Comparison of ENCODE assay signal across 19 cellular contexts in genomic region chr5:172043822-172044221, GRCh38. TPM values are rescaled to one million over a fixed set of nuclear protein-coding genes. Genes with fewer than 3 reads are reported as not detected.
DNase-seq lines count a peak whose midpoint lies in the region; ATAC-seq and TF ChIP-seq lines count a peak whose summit lies in the region.
"Had no signal": no experiment of that assay in that cellular context is flagged by ENCODE, and none has a peak within 500 bp of the region (broad histone marks: within the 10 kb centered on the region; RNA-seq: fewer than 3 reads in every experiment).

No MANE protein-coding gene starts in this region.

- H3K4me1 ChIP-seq in left ventricle myocardium inferior (peaks cover 16% of the 10 kb centered on the region), upper lobe of right lung (peaks cover 4% of the 10 kb centered on the region)

- H3K27ac ChIP-seq in left ventricle myocardium inferior (replicated peaks) (no peak overlapping the region), upper lobe of right lung (no peak overlapping the region)
- H3K27ac ChIP-seq: RWPE1 had no signal

- H3K27me3 ChIP-seq in left ventricle myocardium inferior (ENCODE audit: low read depth) (no peaks in the 10 kb centered on the region), upper lobe of right lung (no peaks in the 10 kb centered on the region)

- ATAC-seq in left ventricle myocardium superior, result peak; percentile 40
- ATAC-seq in central memory CD8-positive, alpha-beta T cell (replicated peaks; ENCODE audit: extremely low read depth, poor library complexity, severe bottlenecking), result no peak
- ATAC-seq in upper lobe of right lung, result peak; percentile 11
- ATAC-seq: K562 had no signal

- peak overlapping the region; percentile 40 for H3K4me3 Mint-ChIP-seq in central memory CD8-positive, alpha-beta T cell
- H3K4me3 Mint-ChIP-seq in glutamatergic neuron (ENCODE audit: unreplicated experiment), result no peak overlapping the region
- H3K4me3 Mint-ChIP-seq: CD14-positive monocyte had no signal

- H3K4me1 Mint-ChIP-seq in central memory CD8-positive, alpha-beta T cell, result peaks cover 20% of the 10 kb centered on the region
- peaks cover 27% of the 10 kb centered on the region for H3K4me1 Mint-ChIP-seq in glutamatergic neuron (ENCODE audit: low read depth, unreplicated experiment)

- H3K4me3 ChIP-seq in left ventricle myocardium inferior, result no peak overlapping the region
- H3K4me3 ChIP-seq in upper lobe of right lung, result no peak overlapping the region
- H3K4me3 ChIP-seq: K562 had no signal

- H3K9me3 Mint-ChIP-seq in central memory CD8-positive, alpha-beta T cell, result no peaks in the 10 kb centered on the region
- H3K9me3 Mint-ChIP-seq in glutamatergic neuron (ENCODE audit: unreplicated experiment), result peaks cover 4% of the 10 kb centered on the region

- DNase-seq in left ventricle myocardium superior, result no peak
- no peak for DNase-seq in left ventricle myocardium inferior
- DNase-seq in central memory CD8-positive, alpha-beta T cell (ENCODE audit: low spot score in 2 of 2), result no peak
- DNase-seq in glutamatergic neuron, result no peak
- no peak for DNase-seq in upper lobe of right lung
- no peak for DNase-seq in T1000 (lab: John Stamatoyannopoulos, UW)
- no peak for DNase-seq in nucleus accumbens (lab: John Stamatoyannopoulos, UW)
- no peak for DNase-seq in NCI-H1105 (lab: John Stamatoyannopoulos, UW)
- DNase-seq: COR-L47; GOT3; MV-4-11; NCI-H1417 treated with DMSO at 0.1 percent for 48 hours; NCI-H1930; NCI-H2171; NCI-H446; NK-92 treated with Interleukin-12 subunit alpha and Interleukin-12 subunit beta, amount 100 ng/mL, for 24 hours had no signal

- H3K36me3 Mint-ChIP-seq in central memory CD8-positive, alpha-beta T cell (ENCODE audit: insufficient read depth), result peaks cover 76% of the 10 kb centered on the region
- peaks cover 9% of the 10 kb centered on the region for H3K36me3 Mint-ChIP-seq in glutamatergic neuron (ENCODE audit: unreplicated experiment)

- H3K27me3 Mint-ChIP-seq in central memory CD8-positive, alpha-beta T cell, result no peaks in the 10 kb centered on the region
- H3K27me3 Mint-ChIP-seq in glutamatergic neuron (ENCODE audit: unreplicated experiment), result peaks cover 7% of the 10 kb centered on the region

- H3K9me3 ChIP-seq in left ventricle myocardium inferior (replicated peaks), result no peaks in the 10 kb centered on the region
- no peaks in the 10 kb centered on the region for H3K9me3 ChIP-seq in upper lobe of right lung

- TF ChIP-seq CTCF in left ventricle myocardium inferior (IDR thresholded peaks at IDR 0.05; ENCODE audit: borderline replicate concordance) (no peak), glutamatergic neuron (IDR thresholded peaks at IDR 0.05; ENCODE audit: partially characterized antibody, unreplicated experiment) (no peak), upper lobe of right lung (IDR thresholded peaks at IDR 0.05) (no peak)

- intact Hi-C loops in left ventricle myocardium superior (cut with micrococcal nuclease), result loop anchor here (10.0 kb wide), 1 partner anchor 129 kb away; no protein-coding TSS in a partner anchor
- intact Hi-C loops in left ventricle myocardium inferior (cut with micrococcal nuclease), result loop anchor here (10.0 kb wide), 1 partner anchor 629 kb away; the partner anchor contains the start of gene FGF18
- intact Hi-C loops in upper lobe of right lung (cut with DNase I), result loop anchor here (10.0 kb wide), 1 partner anchor 129 kb away; no protein-coding TSS in a partner anchor

- no peak overlapping the region for H3K27ac Mint-ChIP-seq in central memory CD8-positive, alpha-beta T cell (ENCODE audit: low read depth)
- H3K27ac Mint-ChIP-seq in glutamatergic neuron (ENCODE audit: unreplicated experiment), result peak overlapping the region; percentile 59

- H3K36me3 ChIP-seq in left ventricle myocardium inferior (peaks cover 7% of the 10 kb centered on the region), upper lobe of right lung (peaks cover 29% of the 10 kb centered on the region)

RNA-seq across cellular contexts. Expression of gene FBXW11, which starts 37.4 kb away (rescaled TPM):
- total RNA-seq in left ventricle myocardium superior (69.0 TPM), left ventricle myocardium inferior (69.0 TPM), glutamatergic neuron (ENCODE audit: unreplicated experiment) (110 TPM), upper lobe of right lung (61.8 TPM)
